18 cellular contexts compared by ENCODE assay signal in genomic region chr20:42378826-42379225, GRCh38.
"Had no signal": no experiment of that assay in that cellular context is flagged by ENCODE, and none has a peak within 500 bp of the region (broad histone marks: within the 10 kb centered on the region; RNA-seq: fewer than 3 reads in every experiment).

No MANE protein-coding gene starts in this region.

- H3K9me3 ChIP-seq: SK-N-SH had no signal

- DNase-seq: KBM-7, MV-4-11, NCI-H1048, NCI-H1105, NCI-H1417 treated with DMSO at 0.1 percent for 48 hours, NCI-H146, NCI-H1694 treated with DMSO at 0.1 percent for 48 hours, NCI-H1930, NCI-H2081, NCI-H2107, NCI-H2227 treated with DMSO at 0.1 percent for 48 hours, NCI-H524 treated with DMSO at 0.1 percent for 48 hours, NCI-H69, NCI-H774, RPMI8226, SHP77, SK-N-SH, SW 1271 had no signal
